8 cellular contexts compared by ENCODE assay signal in genomic region chr16:72094266-72094610, GRCh38. TPM values are rescaled to one million over a fixed set of nuclear protein-coding genes. Genes with fewer than 3 reads are reported as not detected.
DNase-seq lines count a peak whose midpoint lies in the region; ATAC-seq and TF ChIP-seq lines count a peak whose summit lies in the region.

No MANE protein-coding gene starts in this region.

- no peaks in the 10 kb centered on the region for H3K9me3 Mint-ChIP-seq in CD4-positive, alpha-beta T cell

- H3K27ac Mint-ChIP-seq in CD4-positive, alpha-beta T cell, result peak overlapping the region; percentile 94

- H3K27ac ChIP-seq in CD4-positive, alpha-beta T cell (ENCODE audit: low read depth, low read length), result peak overlapping the region; percentile 91
- peak overlapping the region; percentile 63 to 91 (median 88) for H3K27ac ChIP-seq in body of pancreas
- H3K27ac ChIP-seq in lower lobe of right lung, result peak overlapping the region; percentile 94

- WGBS in body of pancreas, 2 donors, result 0 to 2% methylated on average over 11 of the region's 11 CpGs

- no peak for TF ChIP-seq CTCF in CD4-positive, alpha-beta T cell (IDR thresholded peaks at IDR 0.05)
- TF ChIP-seq CTCF in body of pancreas (IDR thresholded peaks at IDR 0.05) (no peak), lower lobe of right lung (IDR thresholded peaks at IDR 0.05) (no peak)

- H3K4me3 Mint-ChIP-seq in CD4-positive, alpha-beta T cell, result peak overlapping the region; percentile 95

- POLR2A ChIA-PET in CD4-positive, alpha-beta T cell (lab: Charles Lee), result interaction anchor here (0.9 to 1.4 kb wide), 2 partner anchors 286 to 529 kb away, joined by 4 to 9 read pairs; partner anchors contain the start of gene AP1G1

- CTCF ChIA-PET in CD4-positive, alpha-beta T cell (lab: Charles Lee), result no interaction called here

- no peak for DNase-seq in CD4-positive, alpha-beta T cell
- DNase-seq in NCI-H2227 treated with DMSO at 0.1 percent for 48 hours (lab: John Stamatoyannopoulos, UW) (peak; percentile 6), body of pancreas (no peak), lower lobe of right lung (no peak), NCI-H526 (lab: John Stamatoyannopoulos, UW) (no peak), AML-193 (lab: John Stamatoyannopoulos, UW) (no peak)
- peak; percentile 33 to 62 for DNase-seq in stimulated activated CD8-positive, alpha-beta memory T cell treated with anti-CD3 and anti-CD28 coated beads, Interleukin-7, amount 100 ng/mL, for 4 hours (ENCODE audit: low read depth in 2 of 2)
- no peak for DNase-seq in central memory CD4-positive, alpha-beta T cell

- peaks cover 71% of the 10 kb centered on the region for H3K4me1 Mint-ChIP-seq in CD4-positive, alpha-beta T cell (ENCODE audit: low read depth)

- intact Hi-C loops in CD4-positive, alpha-beta T cell (cut with DNase I, micrococcal nuclease), result loop anchor here (2.0 to 10.0 kb wide), 5 partner anchors 369 to 632 kb away; partner anchors contain the start of genes PHLPP2 (in 1 of the 2) and ZNF23 (in 1 of the 2)
- intact Hi-C loops in body of pancreas (cut with DNase I) (no loop called here), lower lobe of right lung (cut with DNase I) (no loop called here)

- H3K4me3 ChIP-seq in body of pancreas (peak overlapping the region; percentile 52 to 68), lower lobe of right lung (peak overlapping the region; percentile 98)

- peaks cover 0 to 21% of the 10 kb centered on the region in 2 donors for H3K36me3 ChIP-seq in body of pancreas (replicated peaks in 1 of 2; ENCODE audit: insufficient read depth in 1 of 2, low read depth in 2 of 2)
- H3K36me3 ChIP-seq in lower lobe of right lung, result peaks cover 47% of the 10 kb centered on the region

- H3K27me3 Mint-ChIP-seq in CD4-positive, alpha-beta T cell, result no peaks in the 10 kb centered on the region

- TF ChIP-seq POLR2A in body of pancreas (IDR thresholded peaks at IDR 0.05), result no peak

- H3K36me3 Mint-ChIP-seq in CD4-positive, alpha-beta T cell (ENCODE audit: low read depth), result peaks cover 76% of the 10 kb centered on the region

- H3K9me3 ChIP-seq in CD4-positive, alpha-beta T cell (ENCODE audit: control insufficient read depth, low read length), result no peaks in the 10 kb centered on the region
- H3K9me3 ChIP-seq in body of pancreas, result no peaks in the 10 kb centered on the region
- H3K9me3 ChIP-seq in lower lobe of right lung, result no peaks in the 10 kb centered on the region

- no peaks in the 10 kb centered on the region for H3K27me3 ChIP-seq in CD4-positive, alpha-beta T cell (ENCODE audit: control insufficient read depth, insufficient read depth, low read length)
- H3K27me3 ChIP-seq in body of pancreas, result no peaks in the 10 kb centered on the region
- no peaks in the 10 kb centered on the region for H3K27me3 ChIP-seq in lower lobe of right lung (ENCODE audit: low read depth)

- H3K4me1 ChIP-seq in body of pancreas (peaks cover 32% of the 10 kb centered on the region), lower lobe of right lung (peaks cover 41% of the 10 kb centered on the region)

- no peak for ATAC-seq in CD4-positive, alpha-beta T cell (ENCODE audit: poor library complexity)
- ATAC-seq in body of pancreas (no peak), lower lobe of right lung (peak; percentile 17 to 18)

RNA-seq across cellular contexts. Expression of gene DHX38, which starts 0.6 kb away (rescaled TPM):
- 100 to 1,000 TPM; 103 to 109 TPM for total RNA-seq in CD4-positive, alpha-beta T cell
- 10 to 100 TPM; 28.3 to 40.5 TPM for total RNA-seq in body of pancreas
- 52.5 TPM for total RNA-seq in lower lobe of right lung

RNA-seq across cellular contexts. Expression of gene TXNL4B, which starts 0.8 kb away (rescaled TPM):
- total RNA-seq in CD4-positive, alpha-beta T cell, result 10 to 100 TPM; 11.5 to 15.0 TPM
- total RNA-seq in body of pancreas (1 to 10 TPM; 5.4 to 7.3 TPM), lower lobe of right lung (14.4 TPM)

RNA-seq across cellular contexts. Expression of gene HPR, which starts 31.2 kb away (rescaled TPM):
- total RNA-seq in CD4-positive, alpha-beta T cell, result not detected
- not detected for total RNA-seq in body of pancreas
- 1.8 TPM for total RNA-seq in lower lobe of right lung

RNA-seq across cellular contexts. Expression of gene HP, which starts 39.9 kb away (rescaled TPM):
- not detected for total RNA-seq in CD4-positive, alpha-beta T cell
- 10 to 100 TPM in 1 of 2 donors, 1 to 10 TPM in 1; 3.6 to 15.5 TPM for total RNA-seq in body of pancreas
- 66.8 TPM for total RNA-seq in lower lobe of right lung

Comparison
In these comparisons a context has a peak if more than half of its experiments do, and no peak if none do; other contexts are left out.
1. ATAC-seq: peak in lower lobe of right lung (2 of 2); none in CD4-positive, alpha-beta T cell (single experiment) and body of pancreas (single experiment).
2. DNase-seq: peak in NCI-H2227 treated with DMSO at 0.1 percent for 48 hours (single experiment) and stimulated activated CD8-positive, alpha-beta memory T cell treated with anti-CD3 and anti-CD28 coated beads, Interleukin-7, amount 100 ng/mL, for 4 hours (2 of 2); none in CD4-positive, alpha-beta T cell (0 of 10), body of pancreas (0 of 4), lower lobe of right lung (single experiment), NCI-H526 (0 of 2), central memory CD4-positive, alpha-beta T cell (single experiment) and AML-193 (0 of 2).
3. intact Hi-C loops: an anchor here in CD4-positive, alpha-beta T cell (2.0 to 10.0 kb wide); none called in body of pancreas and lower lobe of right lung.
4. Peak in every context shown above with its lines, with median percentiles within 50 percentile points of each other: H3K27ac ChIP-seq.